ENCODE assay signal across 1 cellular context in genomic region chr5:173615884-173616576, GRCh38.
TF ChIP-seq lines count a peak whose summit lies in the region.

No MANE protein-coding gene starts in this region.

TF ChIP-seq in HepG2, 621 proteins besides CTCF, POLR2A, EP300 and RAD21 (continued from another document and continues in another):
- no peak for TF ChIP-seq ZNF318 (CRISPR knock-in tag; IDR thresholded peaks at IDR 0.05)
- no peak for TF ChIP-seq SOX5 (CRISPR knock-in tag; IDR thresholded peaks at IDR 0.05; ENCODE audit: borderline replicate concordance)
- TF ChIP-seq ETV5 (CRISPR knock-in tag; IDR thresholded peaks at IDR 0.05; ENCODE audit: borderline replicate concordance): no peak
- TF ChIP-seq NR2F6 (IDR thresholded peaks at IDR 0.05): no peak
- TF ChIP-seq NR2F6 (CRISPR knock-in tag; IDR thresholded peaks at IDR 0.05): no peak; the same call in 1 of the 2 replicates
- TF ChIP-seq ZNF274 (CRISPR knock-in tag; IDR thresholded peaks at IDR 0.05): no peak
- TF ChIP-seq SP4 (CRISPR knock-in tag; IDR thresholded peaks at IDR 0.05): no peak
- TF ChIP-seq ZNF567 (CRISPR knock-in tag; IDR thresholded peaks at IDR 0.05; ENCODE audit: borderline replicate concordance): no peak
- TF ChIP-seq HHEX (CRISPR knock-in tag; IDR thresholded peaks at IDR 0.05): no peak
- TF ChIP-seq USF2 (IDR thresholded peaks at IDR 0.05; ENCODE audit: low read depth, low read length): 0 out of 2 replicates have a peak, but pooled peaks have one; percentile 32
- TF ChIP-seq USF2 (CRISPR knock-in tag; IDR thresholded peaks at IDR 0.05; ENCODE audit: borderline replicate concordance): no peak
- TF ChIP-seq ZNF639 (CRISPR knock-in tag; conservative IDR thresholded peaks at IDR 0.05): no peak
- TF ChIP-seq ZFP62 (CRISPR knock-in tag; IDR thresholded peaks at IDR 0.05): no peak
- no peak for TF ChIP-seq CBX1 (IDR thresholded peaks at IDR 0.05; ENCODE audit: low read depth)
- no peak for TF ChIP-seq DBP (CRISPR knock-in tag; IDR thresholded peaks at IDR 0.05; ENCODE audit: not compliant biosample characterization)
- no peak for TF ChIP-seq SNRNP70 (IDR thresholded peaks at IDR 0.05; ENCODE audit: low read depth, low read length)
- TF ChIP-seq TBL1XR1 (IDR thresholded peaks at IDR 0.05; ENCODE audit: borderline replicate concordance, low read length, partially characterized antibody): no peak
- no peak for TF ChIP-seq ZNF644 (CRISPR knock-in tag; IDR thresholded peaks at IDR 0.05; ENCODE audit: low read depth)
- no peak for TF ChIP-seq AHR (CRISPR knock-in tag; IDR thresholded peaks at IDR 0.05)
- no peak for TF ChIP-seq KLF11 (CRISPR knock-in tag; IDR thresholded peaks at IDR 0.05)
- TF ChIP-seq ZC3H13 (CRISPR knock-in tag; IDR thresholded peaks at IDR 0.05): no peak
- no peak for TF ChIP-seq ZSCAN12 (CRISPR knock-in tag; IDR thresholded peaks at IDR 0.05)
- TF ChIP-seq ZFX (CRISPR knock-in tag; IDR thresholded peaks at IDR 0.05; ENCODE audit: low read depth): no peak
- TF ChIP-seq ZHX2 (IDR thresholded peaks at IDR 0.05; ENCODE audit: low read depth): no peak
- TF ChIP-seq ZHX2 (CRISPR knock-in tag; IDR thresholded peaks at IDR 0.05; ENCODE audit: borderline replicate concordance): no peak
- TF ChIP-seq TCF12 (IDR thresholded peaks at IDR 0.05): no peak
- no peak for TF ChIP-seq TCF12 (CRISPR knock-in tag; IDR thresholded peaks at IDR 0.05)
- TF ChIP-seq ZNF883 (CRISPR knock-in tag; IDR thresholded peaks at IDR 0.05; ENCODE audit: not compliant biosample characterization): no peak
- TF ChIP-seq ZNF234 (CRISPR knock-in tag; conservative IDR thresholded peaks at IDR 0.05): no peak
- no peak for TF ChIP-seq ZNF782 (CRISPR knock-in tag; IDR thresholded peaks at IDR 0.05; ENCODE audit: borderline replicate concordance)
- TF ChIP-seq SSRP1 (CRISPR knock-in tag; IDR thresholded peaks at IDR 0.05): no peak; the same call in 1 of the 2 replicates
- 0 out of 2 replicates have a peak, but pooled peaks have one; percentile 32 for TF ChIP-seq SAFB2 (CRISPR knock-in tag; IDR thresholded peaks at IDR 0.05; ENCODE audit: borderline replicate concordance, low read depth)
- no peak for TF ChIP-seq MLLT10 (CRISPR knock-in tag; IDR thresholded peaks at IDR 0.05)
- no peak for TF ChIP-seq ZKSCAN8 (CRISPR knock-in tag; IDR thresholded peaks at IDR 0.05; ENCODE audit: borderline replicate concordance)
- no peak for TF ChIP-seq ZNF816 (CRISPR knock-in tag; IDR thresholded peaks at IDR 0.05; ENCODE audit: borderline replicate concordance)
- TF ChIP-seq ZNF276 (CRISPR knock-in tag; IDR thresholded peaks at IDR 0.05; ENCODE audit: low read depth): no peak
- peak; percentile 75; the same call in 1 of the 2 replicates for TF ChIP-seq ZNF235 (CRISPR knock-in tag; IDR thresholded peaks at IDR 0.05; ENCODE audit: borderline replicate concordance)
- TF ChIP-seq SKI (IDR thresholded peaks at IDR 0.05; ENCODE audit: partially characterized antibody): no peak
- peak; percentile 86 for TF ChIP-seq MAX (IDR thresholded peaks at IDR 0.05)
